In the genomic region with DNA sequence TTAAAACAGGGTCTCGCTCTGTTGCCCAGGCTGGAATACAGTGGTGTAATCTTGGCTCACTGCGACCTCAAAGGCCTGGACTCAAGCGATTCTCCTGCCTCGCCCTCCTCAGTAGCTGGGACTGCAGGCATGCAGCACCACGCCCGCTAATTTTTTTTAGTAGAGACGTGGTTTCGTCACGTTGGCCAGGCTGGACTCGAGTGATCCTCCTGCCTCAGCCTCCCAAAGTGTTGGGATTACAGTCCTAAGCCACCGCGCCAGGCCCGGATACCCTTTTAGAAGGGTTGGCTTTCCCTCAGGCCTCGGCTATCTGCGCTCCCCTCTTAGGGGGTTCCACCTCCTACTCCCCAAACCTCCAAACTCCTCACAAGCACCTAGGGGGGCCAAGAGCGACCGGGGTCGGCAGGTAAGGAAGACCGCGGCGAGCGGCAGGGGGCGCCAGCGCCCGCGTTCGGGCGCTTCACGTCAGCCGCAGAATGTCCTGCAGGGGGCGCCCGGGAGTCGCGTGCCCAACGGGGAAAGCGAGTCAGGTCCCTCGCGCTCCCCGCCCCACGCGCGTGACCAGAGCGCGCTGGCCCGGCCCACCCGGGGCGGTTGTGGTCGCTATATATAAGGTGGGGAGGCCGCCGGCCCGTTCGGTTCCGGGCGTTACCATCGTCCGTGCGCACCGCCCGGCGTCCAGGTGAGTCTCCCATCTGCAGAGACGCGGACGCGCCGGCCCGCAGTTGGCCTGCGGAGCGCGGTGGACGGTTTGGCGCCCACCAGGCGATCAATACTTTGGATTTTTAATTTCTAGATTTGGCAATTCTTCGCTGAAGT, we compare ENCODE assay signal across 9 cellular contexts. TPM values are rescaled to one million over a fixed set of nuclear protein-coding genes. Genes with fewer than 3 reads are reported as not detected.
A peak's percentile ranks its signal among the peaks of the same experiment; 100 is the strongest.
DNase-seq lines count a peak whose midpoint lies in the region.
"Had no signal": no experiment of that assay in that cellular context is flagged by ENCODE, and none has a peak within 500 bp of the region (broad histone marks: within the 10 kb centered on the region; RNA-seq: fewer than 3 reads in every experiment).

No MANE protein-coding gene starts in this region.

- H3K36me3 ChIP-seq in HAP-1 (replicated peaks) (no peaks in the 10 kb centered on the region), esophagus (ENCODE audit: control insufficient read depth in 2 of 2, insufficient read depth in 2 of 2, low read length in 1 of 2) (no peaks in the 10 kb centered on the region), muscle layer of colon (ENCODE audit: insufficient read depth, low read length) (no peaks in the 10 kb centered on the region)

- in situ Hi-C loops in HAP-1 (cut with MboI; ENCODE audit: low sequenced_read_pairs) = no loop called here

- H3K27ac ChIP-seq in esophagus (ENCODE audit: low read depth in 2 of 2, low read length in 1 of 2) = no peak overlapping the region
- no peak overlapping the region for H3K27ac ChIP-seq in muscle layer of colon (ENCODE audit: low read depth, low read length)
- H3K27ac ChIP-seq: epithelial cell of prostate had no signal

- H3K9ac ChIP-seq in muscle layer of colon (ENCODE audit: low read length) = no peak overlapping the region

- H3K4me3 ChIP-seq in HAP-1 (peak overlapping the region; percentile 50), esophagus (ENCODE audit: low read depth in 1 of 2, low read length in 2 of 2) (peak overlapping the region; percentile 48 to 51), muscle layer of colon (ENCODE audit: low read depth in 1 of 2, low read length in 2 of 2) (peak overlapping the region; percentile 41 to 47)

- H3K9me3 ChIP-seq in HAP-1 (no peaks in the 10 kb centered on the region), esophagus (ENCODE audit: control insufficient read depth in 2 of 2, insufficient read depth in 1 of 2, low read depth in 1 of 2, low read length in 1 of 2) (no peaks in the 10 kb centered on the region), muscle layer of colon (ENCODE audit: low read length) (no peaks in the 10 kb centered on the region)

- H3K27me3 ChIP-seq in HAP-1 (ENCODE audit: low read depth) (no peaks in the 10 kb centered on the region), esophagus (ENCODE audit: control insufficient read depth in 1 of 2, insufficient read depth in 2 of 2, low read length in 2 of 2) (no peaks in the 10 kb centered on the region), muscle layer of colon (ENCODE audit: control insufficient read depth in 1 of 2, insufficient read depth in 2 of 2, low read length in 2 of 2) (no peaks in the 10 kb centered on the region)

- DNase-seq in Daoy (ENCODE audit: low read depth) = peak; percentile 71
- DNase-seq in HAP-1 (ENCODE audit: low spot score in 2 of 2) = peak in 1 of 2 experiments; percentile 89
- peak; percentile 41 for DNase-seq in NCI-H460 (ENCODE audit: extremely low read depth, low read depth)
- peak; percentile 94 for DNase-seq in activated T-cell treated with anti-CD3 and anti-CD28 coated beads for 1 hour (ENCODE audit: low read depth)
- peak; percentile 63 to 65 for DNase-seq in stimulated activated CD8-positive, alpha-beta memory T cell treated with anti-CD3 and anti-CD28 coated beads, Interleukin-7, amount 100 ng/mL, for 48 hours (ENCODE audit: extremely low read depth in 1 of 2, low read depth in 1 of 2)
- DNase-seq in NCI-H524 treated with DMSO at 0.1 percent for 48 hours (lab: John Stamatoyannopoulos, UW) = no peak

- H3K4me1 ChIP-seq in HAP-1 (peaks cover 3% of the 10 kb centered on the region; the same call in 1 of the 2 replicates), esophagus (ENCODE audit: control insufficient read depth in 2 of 2, insufficient read depth in 2 of 2, low read length in 1 of 2) (peaks cover 3 to 7% of the 10 kb centered on the region in 2 donors), muscle layer of colon (ENCODE audit: insufficient read depth, low read length) (no peaks in the 10 kb centered on the region)

- WGBS in esophagus, 2 donors = 10 to 13% methylated on average over 73 of the region's 73 CpGs

RNA-seq across cellular contexts. Expression of gene GATM, which starts 51.8 kb away (rescaled TPM):
- 10.6 and 28.1 TPM in 2 replicates for total RNA-seq in Daoy (2014; rRNA removed; shearing (Covaris generic))
- 0.25 and 0.78 TPM in 2 replicates for total RNA-seq in NCI-H460 (2014; rRNA removed; shearing (Covaris generic))
- polyA plus RNA-seq in NCI-H460 (2014; cell fraction: nucleus; rRNA removed) = not detected in 2 replicates
- polyA plus RNA-seq in esophagus = 10 to 100 TPM; 12.5 to 15.7 TPM
